ENCODE assay signal across 8 cellular contexts in the genomic region with DNA sequence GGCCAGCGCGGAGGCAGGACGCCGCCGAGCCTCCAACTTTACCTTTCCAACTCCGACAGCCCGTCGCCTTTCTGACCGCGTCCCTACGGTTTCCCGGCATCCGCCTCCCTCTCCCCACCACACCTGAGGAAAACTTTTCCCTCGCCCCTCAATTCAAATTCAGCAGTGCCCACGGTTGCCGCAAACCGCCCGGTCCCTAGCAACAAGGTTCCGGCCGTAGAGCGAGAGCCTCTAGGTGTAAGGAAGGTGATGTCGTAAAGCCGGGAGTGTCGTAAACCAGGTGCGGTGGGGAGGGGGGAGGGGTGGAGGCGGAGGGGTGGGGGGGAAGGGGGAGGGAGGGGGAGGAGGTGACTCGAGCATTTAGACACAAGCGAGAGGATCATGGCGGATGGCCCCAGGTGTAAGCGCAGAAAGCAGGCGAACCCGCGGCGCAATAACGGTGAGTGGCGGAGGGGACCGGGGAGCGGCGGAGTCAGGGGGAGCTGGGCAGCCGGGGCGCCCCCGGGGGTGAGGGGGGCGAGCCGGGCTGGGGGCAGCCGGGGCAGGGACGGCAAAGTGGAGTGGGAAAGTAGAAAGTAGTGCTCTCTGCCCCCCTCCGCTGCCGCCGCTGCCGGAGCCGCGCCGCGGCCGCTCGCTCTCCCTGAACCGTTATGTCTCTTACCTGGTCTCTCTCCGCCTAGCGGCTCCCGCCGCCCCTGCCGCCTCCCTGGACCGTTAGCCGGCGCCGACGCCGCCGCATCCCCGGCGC.
A peak's percentile ranks its signal among the peaks of the same experiment; 100 is the strongest.
DNase-seq lines count a peak whose midpoint lies in the region; ATAC-seq lines count a peak whose summit lies in the region.

Gene ZEB1, plus strand, starts transcription at position 363 of the 748 bp plus-strand sequence. Its CDS starts 19 bp downstream, at position 382.

- peak within 1 kb of the TSS; percentile 87 for H3K4me3 ChIP-seq in effector memory CD4-positive, alpha-beta T cell (ENCODE audit: insufficient read depth, low read depth, low read length, poor library complexity, severe bottlenecking)

- peaks cover 26% of the 10 kb centered on the region for H3K4me1 Mint-ChIP-seq in memory B cell

- H3K27me3 ChIP-seq in effector memory CD4-positive, alpha-beta T cell (replicated peaks; ENCODE audit: control insufficient read depth, insufficient read depth, low read length, poor library complexity, severe bottlenecking) = no peaks in the 10 kb centered on the region

- peak within 1 kb of the TSS; percentile 95 for H3K27ac Mint-ChIP-seq in memory B cell

- no peaks in the 10 kb centered on the region for H3K36me3 ChIP-seq in effector memory CD4-positive, alpha-beta T cell (ENCODE audit: control insufficient read depth, insufficient read depth, low read length)

- no peaks in the 10 kb centered on the region for H3K27me3 Mint-ChIP-seq in memory B cell

- H3K4me1 ChIP-seq in effector memory CD4-positive, alpha-beta T cell (ENCODE audit: control insufficient read depth, insufficient read depth, low read length, poor library complexity, severe bottlenecking) = no peaks in the 10 kb centered on the region

- H3K4me3 Mint-ChIP-seq in memory B cell = peak within 1 kb of the TSS; percentile 97

- H3K9me3 ChIP-seq in effector memory CD4-positive, alpha-beta T cell (ENCODE audit: control insufficient read depth, low read length) = no peaks in the 10 kb centered on the region

- H3K9me3 Mint-ChIP-seq in memory B cell = no peaks in the 10 kb centered on the region

- peak within 1 kb of the TSS; percentile 95 for H3K27ac ChIP-seq in effector memory CD4-positive, alpha-beta T cell (ENCODE audit: insufficient read depth, low read length, poor library complexity, severe bottlenecking)

- H3K36me3 Mint-ChIP-seq in memory B cell = no peaks in the 10 kb centered on the region

- DNase-seq in CD1c-positive myeloid dendritic cell (ENCODE audit: extremely low spot score) (peak; percentile 74), NCI-H774 (lab: John Stamatoyannopoulos, UW) (peak; percentile 91), memory B cell (ENCODE audit: low spot score in 2 of 2) (peak; percentile 80 to 82)
- DNase-seq in activated CD8-positive, alpha-beta memory T cell treated with anti-CD3 and anti-CD28 coated beads for 24 hours = peak; percentile 92
- peak; percentile 86 to 92 (median 90) for DNase-seq in effector memory CD4-positive, alpha-beta T cell
- peak; percentile 78 for DNase-seq in stimulated activated CD8-positive, alpha-beta memory T cell treated with anti-CD3 and anti-CD28 coated beads, Interleukin-12 subunit alpha, Interleukin-12 subunit beta, amount 100 ng/mL, for 4 hours (ENCODE audit: low read depth)

- ATAC-seq in GM19372 (IDR thresholded peaks at IDR 0.05; ENCODE audit: low read depth, unreplicated experiment) (peak; percentile 34), HG03558 (IDR thresholded peaks at IDR 0.05; ENCODE audit: extremely low read depth, unreplicated experiment) (peak; percentile 21), memory B cell (ENCODE audit: low read depth) (peak; percentile 59)

Comparison
In these comparisons a context has a peak if more than half of its experiments do, and no peak if none do; other contexts are left out.
1. Peak in every context shown above with its lines: DNase-seq, ATAC-seq, H3K4me3 ChIP-seq and H3K27ac ChIP-seq.